ENCODE assay signal across 22 cellular contexts in the genomic region with DNA sequence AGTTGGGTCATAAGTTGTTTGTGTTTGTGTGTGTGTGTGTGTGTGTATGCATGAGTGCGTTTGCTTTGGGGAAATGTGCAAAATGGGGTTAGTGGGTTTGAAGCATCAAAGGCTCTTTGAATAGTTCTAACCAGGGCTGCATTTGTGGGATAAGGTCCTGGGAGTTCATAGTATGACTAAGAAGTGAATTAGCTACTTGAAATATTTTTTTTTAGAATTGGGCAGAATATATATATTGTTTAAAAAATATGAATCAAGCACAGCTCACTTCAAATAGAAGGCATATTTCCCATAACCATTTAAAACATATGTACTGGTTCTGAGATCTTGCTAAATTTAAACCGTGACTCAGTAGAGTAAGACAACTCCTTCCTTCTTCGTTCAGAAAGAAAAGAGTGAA. TPM values are rescaled to one million over a fixed set of nuclear protein-coding genes. Genes with fewer than 3 reads are reported as not detected.
DNase-seq lines count a peak whose midpoint lies in the region; ATAC-seq, FAIRE-seq and TF ChIP-seq lines count a peak whose summit lies in the region.
"Had no signal": no experiment of that assay in that cellular context is flagged by ENCODE, and none has a peak within 500 bp of the region (broad histone marks: within the 10 kb centered on the region; RNA-seq: fewer than 3 reads in every experiment).

No MANE protein-coding gene starts in this region.

- no peak overlapping the region for H4K5ac ChIP-seq in IMR-90 (ENCODE audit: low read depth, low read length)

- H3K4me3 Mint-ChIP-seq in activated naive CD4-positive, alpha-beta T cell treated with anti-CD3 and anti-CD28 coated beads for 36 hours: no peak overlapping the region
- H3K4me3 Mint-ChIP-seq: activated CD8-positive, alpha-beta T cell treated with anti-CD3 and anti-CD28 coated beads, Interleukin-2, amount 10 ng/mL, durations not matched to agents 7 days and 5 days; naive thymus-derived CD4-positive, alpha-beta T cell; stimulated activated effector memory CD8-positive, alpha-beta T cell treated with anti-CD3 and anti-CD28 coated beads, Interleukin-12 subunit alpha, Interleukin-12 subunit beta, amount 100 ng/mL, for 72 hours had no signal

- TF ChIP-seq CTCF in IMR-90 (conservative IDR thresholded peaks at IDR 0.05; ENCODE audit: low read depth, low read length) (no peak), brain microvascular endothelial cell (IDR thresholded peaks at IDR 0.05; ENCODE audit: low read depth, low read length, missing control alignments) (no peak), keratinocyte (optimal IDR thresholded peaks at IDR 0.05 in 1 of 3, IDR thresholded peaks at IDR 0.05 in 1 of 3, conservative IDR thresholded peaks at IDR 0.05 in 1 of 3; ENCODE audit: extremely low read depth in 1 of 3, insufficient read depth in 2 of 3, low read length in 3 of 3) (no peak)

- H2AK5ac ChIP-seq in IMR-90 (ENCODE audit: low read depth, low read length): no peak overlapping the region

- H4K8ac ChIP-seq in IMR-90 (ENCODE audit: low read depth in 2 of 2, low read length in 2 of 2): no peak overlapping the region

- no peak overlapping the region for H2AFZ ChIP-seq in IMR-90 (replicated peaks; ENCODE audit: low read length, poor library complexity)
- no peak overlapping the region for H2AFZ ChIP-seq in keratinocyte (ENCODE audit: control insufficient read depth, low read length)

- in situ Hi-C loops in IMR-90 (cut with MboI; ENCODE audit: low sequenced_read_pairs): no loop called here
- in situ Hi-C loops in brain microvascular endothelial cell (cut with HindIII; ENCODE audit: low pct_ligation_motif_present, low sequenced_read_pairs): no loop called here

- no peaks in the 10 kb centered on the region for H3K36me3 Mint-ChIP-seq in activated naive CD4-positive, alpha-beta T cell treated with anti-CD3 and anti-CD28 coated beads for 36 hours (ENCODE audit: low read depth)
- H3K36me3 Mint-ChIP-seq: stimulated activated effector memory CD8-positive, alpha-beta T cell treated with anti-CD3 and anti-CD28 coated beads, Interleukin-12 subunit alpha, Interleukin-12 subunit beta, amount 100 ng/mL, for 72 hours had no signal

- peaks cover 11 to 91% of the 10 kb centered on the region in 2 experiments for H3K79me1 ChIP-seq in IMR-90 (ENCODE audit: low read depth in 1 of 2, low read length in 2 of 2)

- no peak overlapping the region for H3K27ac Mint-ChIP-seq in activated naive CD4-positive, alpha-beta T cell treated with anti-CD3 and anti-CD28 coated beads for 36 hours
- H3K27ac Mint-ChIP-seq: activated CD8-positive, alpha-beta T cell treated with anti-CD3 and anti-CD28 coated beads, Interleukin-2, amount 10 ng/mL, durations not matched to agents 7 days and 5 days; naive thymus-derived CD4-positive, alpha-beta T cell; stimulated activated effector memory CD8-positive, alpha-beta T cell treated with anti-CD3 and anti-CD28 coated beads, Interleukin-12 subunit alpha, Interleukin-12 subunit beta, amount 100 ng/mL, for 72 hours had no signal

- ATAC-seq in IMR-90 (ENCODE audit: low read depth) (peak; percentile 84), HG02623 (IDR thresholded peaks at IDR 0.05; ENCODE audit: unreplicated experiment) (no peak), HG02763 (IDR thresholded peaks at IDR 0.05; ENCODE audit: unreplicated experiment) (no peak)
- ATAC-seq: activated CD8-positive, alpha-beta T cell treated with anti-CD3 and anti-CD28 coated beads, Interleukin-2, amount 10 ng/mL, durations not matched to agents 7 days and 5 days; body of pancreas; heart right ventricle; left lung; naive thymus-derived CD4-positive, alpha-beta T cell; stimulated activated effector memory CD8-positive, alpha-beta T cell treated with anti-CD3 and anti-CD28 coated beads, Interleukin-12 subunit alpha, Interleukin-12 subunit beta, amount 100 ng/mL, for 72 hours; upper lobe of right lung had no signal

- dilution Hi-C loops in IMR-90 (cut with HindIII; ENCODE audit: low sequenced_read_pairs, unreplicated experiment) (no loop called here), keratinocyte (cut with MboI; ENCODE audit: extremely low pct_ligation_motif_present, low sequenced_read_pairs) (no loop called here)

- WGBS in IMR-90 (ENCODE audit: extremely low coverage in 2 of 2, insufficient read length in 1 of 2), 2 experiments: 0% methylated on average over 1 of the region's 3 CpGs; no CpG with 5 or more reads in 1 of the 2 experiments

- H3K27ac ChIP-seq in IMR-90 (ENCODE audit: insufficient read depth, low read length): no peak overlapping the region
- peak overlapping the region; percentile 3 for H3K27ac ChIP-seq in brain microvascular endothelial cell
- no peak overlapping the region for H3K27ac ChIP-seq in keratinocyte (ENCODE audit: control insufficient read depth, insufficient read depth, low read length)
- H3K27ac ChIP-seq: body of pancreas, C4-2B, heart right ventricle, left lung, upper lobe of right lung had no signal

- CTCF ChIA-PET in IMR-90 (lab: Yijun Ruan, JAX): interaction anchor here (1.1 kb wide), 1 partner anchor 104 kb away, joined by 3 read pairs; no protein-coding TSS in a partner anchor
- CTCF ChIA-PET in activated naive CD4-positive, alpha-beta T cell treated with anti-CD3 and anti-CD28 coated beads for 36 hours (lab: Charles Lee): interaction anchor here (0.6 to 2.9 kb wide), 2 partner anchors 13 kb away, joined by 3 to 13 read pairs; no protein-coding TSS in a partner anchor

- peak overlapping the region; percentile 54; the same call in 1 of the 2 replicates for H3K14ac ChIP-seq in IMR-90 (replicated peaks; ENCODE audit: low read depth, low read length)

- H2AK9ac ChIP-seq in IMR-90 (replicated peaks; ENCODE audit: low read depth, low read length, poor library complexity): no peak overlapping the region

- H3K9me1 ChIP-seq in IMR-90 (ENCODE audit: insufficient read depth, low read length) (peaks cover 28% of the 10 kb centered on the region), keratinocyte (ENCODE audit: control insufficient read depth, extremely low read depth, insufficient read depth, low read length) (peaks cover 15% of the 10 kb centered on the region)

- peaks cover 99% of the 10 kb centered on the region for H4K20me1 ChIP-seq in IMR-90 (ENCODE audit: insufficient read depth, low read length)
- H4K20me1 ChIP-seq in keratinocyte (ENCODE audit: control insufficient read depth, extremely low read depth, insufficient read depth, low read length): peaks cover 39% of the 10 kb centered on the region

- no peak for TF ChIP-seq POLR2A in IMR-90 (IDR thresholded peaks at IDR 0.05; ENCODE audit: low read depth, low read length)

- no peak overlapping the region for H2BK15ac ChIP-seq in IMR-90 (ENCODE audit: low read depth, low read length)

- no peak overlapping the region for H3K23ac ChIP-seq in IMR-90 (ENCODE audit: low read depth, low read length)

- no peak for TF ChIP-seq RAD21 in IMR-90 (IDR thresholded peaks at IDR 0.05; ENCODE audit: low read length)

- no peak overlapping the region for H3K18ac ChIP-seq in IMR-90 (ENCODE audit: low read depth, low read length)

- no TSS peak for BruUV-seq in IMR-90 (replicated peaks; lab: Mats Ljungman, UMichigan)

- no peaks in the 10 kb centered on the region for H3K27me3 ChIP-seq in IMR-90 (ENCODE audit: control insufficient read depth, insufficient read depth, low read length)
- no peaks in the 10 kb centered on the region for H3K27me3 ChIP-seq in brain microvascular endothelial cell (replicated peaks)
- H3K27me3 ChIP-seq in keratinocyte (ENCODE audit: control insufficient read depth, extremely low read depth, insufficient read depth, low read length): no peaks in the 10 kb centered on the region
- H3K27me3 ChIP-seq: body of pancreas, heart right ventricle, left lung, upper lobe of right lung had no signal

- H2BK5ac ChIP-seq in IMR-90 (ENCODE audit: low read depth, low read length, poor library complexity, severe bottlenecking): no peak overlapping the region

- no peak overlapping the region for H3K4me3 ChIP-seq in IMR-90 (ENCODE audit: insufficient read depth, low read depth, low read length)
- H3K4me3 ChIP-seq in brain microvascular endothelial cell (ENCODE audit: low read depth, low read length): no peak overlapping the region
- H3K4me3 ChIP-seq in keratinocyte (ENCODE audit: control insufficient read depth in 2 of 3, extremely low read depth in 1 of 3, insufficient read depth in 2 of 3, low read depth in 1 of 3, low read length in 3 of 3): no peak overlapping the region
- H3K4me3 ChIP-seq: body of pancreas, heart right ventricle, left lung, upper lobe of right lung had no signal

- H3K9me3 Mint-ChIP-seq in activated naive CD4-positive, alpha-beta T cell treated with anti-CD3 and anti-CD28 coated beads for 36 hours: no peaks in the 10 kb centered on the region
- H3K9me3 Mint-ChIP-seq: naive thymus-derived CD4-positive, alpha-beta T cell; stimulated activated effector memory CD8-positive, alpha-beta T cell treated with anti-CD3 and anti-CD28 coated beads, Interleukin-12 subunit alpha, Interleukin-12 subunit beta, amount 100 ng/mL, for 72 hours had no signal

- H3K4me1 ChIP-seq in IMR-90 (ENCODE audit: control insufficient read depth, insufficient read depth, low read length) (peaks cover 21% of the 10 kb centered on the region), keratinocyte (ENCODE audit: control insufficient read depth, extremely low read depth, insufficient read depth, low read length) (peaks cover 39% of the 10 kb centered on the region)
- H3K4me1 ChIP-seq: body of pancreas, left lung, upper lobe of right lung had no signal

- FAIRE-seq in keratinocyte (lab: Jason Lieb, UNC): no peak
- FAIRE-seq: GM18507 had no signal

- DNase-seq in COLO829 (ENCODE audit: low spot score): peak; percentile 74
- DNase-seq in IMR-90: peak; percentile 90
- DNase-seq in brain microvascular endothelial cell: peak; percentile 71
- DNase-seq in keratinocyte (ENCODE audit: low read depth, low spot score): peak; percentile 48
- no peak for DNase-seq in activated naive CD4-positive, alpha-beta T cell treated with anti-CD3 and anti-CD28 coated beads for 36 hours
- no peak for DNase-seq in OCI-M2 (lab: John Stamatoyannopoulos, UW; ENCODE audit: unreplicated experiment)
- DNase-seq: activated CD8-positive, alpha-beta T cell treated with anti-CD3 and anti-CD28 coated beads, Interleukin-2, amount 10 ng/mL, durations not matched to agents 7 days and 5 days; body of pancreas; GDM1; heart right ventricle; left lung; naive thymus-derived CD4-positive, alpha-beta T cell; NCI-H2081; retina; SIG-M5; stimulated activated CD4-positive, alpha-beta T cell treated with anti-CD3 and anti-CD28 coated beads, Interleukin-4, amount 100 ng/mL, for 4 hours; upper lobe of right lung had no signal

- H3K4ac ChIP-seq in IMR-90 (ENCODE audit: low read depth, low read length): no peak overlapping the region

- POLR2A ChIA-PET in IMR-90 (lab: Charles Lee; ENCODE audit: unreplicated experiment): interaction anchor here (0.9 kb wide), 1 partner anchor 39 kb away, joined by 3 read pairs; no protein-coding TSS in a partner anchor

- H3K36me3 ChIP-seq in IMR-90 (ENCODE audit: control insufficient read depth, insufficient read depth, low read length): peaks cover 4% of the 10 kb centered on the region
- no peaks in the 10 kb centered on the region for H3K36me3 ChIP-seq in brain microvascular endothelial cell (replicated peaks)
- peaks cover 5 to 14% of the 10 kb centered on the region in 2 experiments for H3K36me3 ChIP-seq in keratinocyte (ENCODE audit: control insufficient read depth in 2 of 2, extremely low read depth in 1 of 2, insufficient read depth in 2 of 2, low read length in 2 of 2)
- H3K36me3 ChIP-seq: heart right ventricle, left lung, upper lobe of right lung had no signal

- H3K4me1 Mint-ChIP-seq in activated naive CD4-positive, alpha-beta T cell treated with anti-CD3 and anti-CD28 coated beads for 36 hours (ENCODE audit: low read depth): no peaks in the 10 kb centered on the region
- H3K4me1 Mint-ChIP-seq: naive thymus-derived CD4-positive, alpha-beta T cell; stimulated activated effector memory CD8-positive, alpha-beta T cell treated with anti-CD3 and anti-CD28 coated beads, Interleukin-12 subunit alpha, Interleukin-12 subunit beta, amount 100 ng/mL, for 72 hours had no signal

- H3K27me3 Mint-ChIP-seq in activated naive CD4-positive, alpha-beta T cell treated with anti-CD3 and anti-CD28 coated beads for 36 hours (ENCODE audit: low read depth): peaks cover 4% of the 10 kb centered on the region

- H3K56ac ChIP-seq in IMR-90 (ENCODE audit: extremely low read depth, insufficient read depth, low read length): no peak overlapping the region

- no peak overlapping the region for H4K91ac ChIP-seq in IMR-90 (ENCODE audit: insufficient read depth, low read depth, low read length)

- H2BK20ac ChIP-seq in IMR-90 (ENCODE audit: low read depth, low read length): no peak overlapping the region

- H3K9me3 ChIP-seq in IMR-90 (ENCODE audit: control insufficient read depth, insufficient read depth, low read length) (no peaks in the 10 kb centered on the region), keratinocyte (ENCODE audit: control insufficient read depth, low read depth, low read length) (no peaks in the 10 kb centered on the region)
- H3K9me3 ChIP-seq: body of pancreas, heart right ventricle, left lung, upper lobe of right lung had no signal

- no peak overlapping the region for H2BK120ac ChIP-seq in IMR-90 (ENCODE audit: low read depth, low read length)

- peaks cover 97% of the 10 kb centered on the region for H3K79me2 ChIP-seq in keratinocyte (ENCODE audit: control insufficient read depth, insufficient read depth, low read length)

- intact Hi-C loops in IMR-90 (cut with micrococcal nuclease): no loop called here
- intact Hi-C loops in activated naive CD4-positive, alpha-beta T cell treated with anti-CD3 and anti-CD28 coated beads for 36 hours (cut with micrococcal nuclease): no loop called here

- H3K9ac ChIP-seq in IMR-90 (ENCODE audit: low read depth, low read length): no peak overlapping the region
- no peak overlapping the region for H3K9ac ChIP-seq in keratinocyte (ENCODE audit: control insufficient read depth, extremely low read depth, insufficient read depth, low read length)

- H3K4me2 ChIP-seq in IMR-90 (ENCODE audit: low read depth, low read length): peak overlapping the region; percentile 76; the same call in 1 of the 2 replicates
- H3K4me2 ChIP-seq in keratinocyte (ENCODE audit: control insufficient read depth, extremely low read depth, insufficient read depth, low read depth, low read length): no peak overlapping the region

RNA-seq across cellular contexts. Expression of gene IGF2BP2, which starts 43.1 kb away (rescaled TPM):
- 88.2 and 126 TPM in 2 replicates for total RNA-seq in IMR-90 (2012; rRNA removed)
- polyA plus RNA-seq in IMR-90 (2012; rRNA removed): 20.3 and 23.4 TPM in 2 replicates
- polyA plus RNA-seq in IMR-90 (2012; cell fraction: cytosol; rRNA removed): 9.7 and 14.1 TPM in 2 replicates
- 15.6 and 47.0 TPM in 2 replicates for polyA plus RNA-seq in IMR-90 (2012; cell fraction: nucleus; rRNA removed; ENCODE audit: low replicate concordance)
- polyA plus RNA-seq in keratinocyte: 8.2 to 21.2 TPM (median 13.7 TPM) in 3 replicates
- 220 TPM for polyA plus RNA-seq in keratinocyte (2011; ENCODE audit: low read depth)
- 14.8 and 22.0 TPM in 2 replicates for polyA plus RNA-seq in keratinocyte (2011; cell fraction: cytosol; rRNA removed)
- 51.5 and 53.8 TPM in 2 replicates for polyA plus RNA-seq in keratinocyte (2011; cell fraction: nucleus; rRNA removed)
- polyA plus RNA-seq in keratinocyte (2012; ENCODE audit: low replicate concordance): 49.7 and 116 TPM in 2 replicates
- 11.0 to 80.3 TPM (median 54.5 TPM) in 3 replicates for polyA minus RNA-seq in keratinocyte
- 11.5 TPM for polyA minus RNA-seq in keratinocyte (2011; cell fraction: cytosol; rRNA and poly(A)+ RNA removed)
- 37.9 and 101 TPM in 2 replicates for polyA minus RNA-seq in keratinocyte (2011; cell fraction: nucleus; rRNA and poly(A)+ RNA removed)
- under 1 TPM; 0.43 to 0.44 TPM for total RNA-seq in activated naive CD4-positive, alpha-beta T cell treated with anti-CD3 and anti-CD28 coated beads for 36 hours
- polyA plus RNA-seq: naive thymus-derived CD4-positive, alpha-beta T cell had no signal

Comparison
In these comparisons a context has a peak if more than half of its experiments do, and no peak if none do; other contexts are left out.
1. DNase-seq: peak in COLO829 (single experiment), IMR-90 (single experiment), brain microvascular endothelial cell (single experiment) and keratinocyte (single experiment); none in activated naive CD4-positive, alpha-beta T cell treated with anti-CD3 and anti-CD28 coated beads for 36 hours (single experiment) and OCI-M2 (single experiment).
2. RNA of gene IGF2BP2, which starts 43.1 kb away (total RNA-seq): 88.2 to 126 TPM in IMR-90; 0.43 to 0.44 TPM in activated naive CD4-positive, alpha-beta T cell treated with anti-CD3 and anti-CD28 coated beads for 36 hours; every median in the first group is over 10 times any median in the second.